6 cellular contexts compared by ENCODE assay signal in genomic region chr5:9189681-9190080, GRCh38.
"Had no signal": no experiment of that assay in that cellular context is flagged by ENCODE, and none has a peak within 500 bp of the region (broad histone marks: within the 10 kb centered on the region; RNA-seq: fewer than 3 reads in every experiment).

No MANE protein-coding gene starts in this region.

- ATAC-seq: HCT116 had no signal

- H3K9me3 Mint-ChIP-seq: IgD-negative memory B cell had no signal

- H3K36me3 Mint-ChIP-seq: IgD-negative memory B cell had no signal

- DNase-seq: GM23248, GOT3, H7 had no signal

- H3K27ac Mint-ChIP-seq: IgD-negative memory B cell had no signal

- H3K9ac ChIP-seq: GM23248 had no signal

- H2AFZ ChIP-seq: GM23248 had no signal

- H3K9me3 ChIP-seq: HAP-1 had no signal

- H3K4me1 ChIP-seq: HAP-1 had no signal

- H3K4me3 Mint-ChIP-seq: IgD-negative memory B cell had no signal

- H3K4me3 ChIP-seq: GM23248, HAP-1 had no signal

- H3K4me1 Mint-ChIP-seq: IgD-negative memory B cell had no signal

- H3K36me3 ChIP-seq: HAP-1 had no signal
